ENCODE assay signal across 10 cellular contexts in genomic region chr6:31615748-31616147, GRCh38. TPM values are rescaled to one million over a fixed set of nuclear protein-coding genes. Genes with fewer than 3 reads are reported as not detected.
DNase-seq lines count a peak whose midpoint lies in the region; ATAC-seq, FAIRE-seq and TF ChIP-seq lines count a peak whose summit lies in the region.
"Had no signal": no experiment of that assay in that cellular context is flagged by ENCODE, and none has a peak within 500 bp of the region (broad histone marks: within the 10 kb centered on the region; RNA-seq: fewer than 3 reads in every experiment).

No MANE protein-coding gene starts in this region.

- H3K4me1 ChIP-seq in spleen (peaks cover 0 to 54% (median 36%) of the 10 kb centered on the region in 6 donors), aorta (ENCODE audit: control insufficient read depth in 1 of 2, insufficient read depth in 2 of 2, low read length in 2 of 2) (no peaks in the 10 kb centered on the region)

- TF ChIP-seq POLR2A in GM12892 (IDR thresholded peaks at IDR 0.05; ENCODE audit: low read depth, low read length) (0 out of 2 replicates have a peak, but pooled peaks have one; percentile 29), spleen (IDR thresholded peaks at IDR 0.05) (no peak)

- no peak for DNase-seq in GM12892 (ENCODE audit: insufficient read length)
- peak; percentile 84 for DNase-seq in OCI-M1 (lab: John Stamatoyannopoulos, UW)
- DNase-seq in spleen, result peak; percentile 84
- no peak for DNase-seq in aorta
- DNase-seq in NCI-H1048 (lab: John Stamatoyannopoulos, UW), result no peak
- no peak for DNase-seq in NCI-H187 (lab: John Stamatoyannopoulos, UW)
- DNase-seq in foreskin fibroblast, result no peak

- H3K4me3 ChIP-seq in spleen (peak overlapping the region; percentile 12 to 67 (median 38)), aorta (ENCODE audit: low read length in 2 of 2) (no peak overlapping the region), foreskin fibroblast (ENCODE audit: low read depth in 1 of 2, low read length in 2 of 2) (no peak overlapping the region)

- WGBS in spleen, 5 donors, result 16 to 41% (median 19%) methylated on average over 7 of the region's 7 CpGs
- WGBS in aorta, 2 donors, result 57 to 60% methylated on average over 5 to 7 of the region's 7 CpGs

- TF ChIP-seq CTCF in spleen (IDR thresholded peaks at IDR 0.05 in 8 of 11, conservative IDR thresholded peaks at IDR 0.05 in 3 of 11), result no peak
- TF ChIP-seq CTCF in foreskin fibroblast (IDR thresholded peaks at IDR 0.05; ENCODE audit: low read depth, low read length), result no peak

- H3K27ac ChIP-seq in cingulate gyrus (ENCODE audit: low read depth, low read length) (peak overlapping the region; percentile 32), spleen (peak overlapping the region; percentile 29 to 89 (median 80)), aorta (ENCODE audit: low read depth in 1 of 2, low read length in 2 of 2) (no peak overlapping the region)

- ATAC-seq in aorta (ENCODE audit: low FRiP score), result no peak

- intact Hi-C loops in spleen (cut with DNase I; ENCODE audit: low total_unique reads), result no loop called here
- intact Hi-C loops in aorta (cut with DNase I), result loop anchor here in 1 of 2 donors (5.0 kb wide), 1 partner anchor 328 kb away; no protein-coding TSS in a partner anchor

- H3K36me3 ChIP-seq in spleen, result no peaks in the 10 kb centered on the region
- no peaks in the 10 kb centered on the region for H3K36me3 ChIP-seq in aorta (ENCODE audit: control insufficient read depth in 1 of 2, insufficient read depth in 2 of 2, low read length in 1 of 2)

- no peak for FAIRE-seq in GM12892 (lab: Jason Lieb, UNC)

- H3K27me3 ChIP-seq in spleen (replicated peaks in 1 of 7), result no peaks in the 10 kb centered on the region
- H3K27me3 ChIP-seq in aorta (ENCODE audit: control insufficient read depth in 1 of 2, insufficient read depth in 2 of 2, low read length in 1 of 2), result no peaks in the 10 kb centered on the region

- no peaks in the 10 kb centered on the region for H3K9me3 ChIP-seq in spleen
- no peaks in the 10 kb centered on the region for H3K9me3 ChIP-seq in aorta (ENCODE audit: control insufficient read depth, low read length)

RNA-seq across cellular contexts. Expression of gene AIF1, which starts 0.7 kb away (rescaled TPM):
- polyA plus RNA-seq in GM12892 (2012; ENCODE audit: missing spikeins), result 48.0 TPM
- total RNA-seq in spleen, result 100 to 1,000 TPM; 258 to 479 (median 310) TPM
- 100 to 1,000 TPM; 258 to 416 (median 312) TPM for polyA plus RNA-seq in spleen
- 10 to 100 TPM; 32.6 to 68.3 TPM for total RNA-seq in aorta
- polyA plus RNA-seq in aorta, result 100 to 1,000 TPM in 1 of 2 donors, 10 to 100 TPM in 1; 38.2 to 166 TPM
- total RNA-seq: M059J had no signal

RNA-seq across cellular contexts. Expression of gene PRRC2A, which starts 4.8 kb away (rescaled TPM):
- polyA plus RNA-seq in GM12892 (2012; ENCODE audit: missing spikeins), result 77.1 TPM
- 100 to 1,000 TPM; 119 to 198 (median 176) TPM for total RNA-seq in spleen
- 100 to 1,000 TPM in 2 of 3 donors, 10 to 100 TPM in 1; 84.1 to 151 (median 146) TPM for polyA plus RNA-seq in spleen
- 100 to 1,000 TPM; 154 to 164 TPM for total RNA-seq in aorta
- 100 to 1,000 TPM in 1 of 2 donors, 10 to 100 TPM in 1; 28.5 to 152 TPM for polyA plus RNA-seq in aorta

RNA-seq across cellular contexts. Expression of gene NCR3, which starts 22.9 kb away (rescaled TPM):
- 14.7 TPM for polyA plus RNA-seq in GM12892 (2012; ENCODE audit: missing spikeins)
- total RNA-seq in spleen (10 to 100 TPM in 6 of 7 donors, 1 to 10 TPM in 1; 7.8 to 28.1 (median 12.1) TPM), aorta (not detected)
- polyA plus RNA-seq in spleen (10 to 100 TPM; 15.9 to 30.3 (median 25.3) TPM), aorta (not detected)
- total RNA-seq: left lobe of liver, M059J had no signal

RNA-seq across cellular contexts. Expression of gene LST1, which starts 29.7 kb away (rescaled TPM):
- polyA plus RNA-seq in GM12892 (2012; ENCODE audit: missing spikeins), result 20.2 TPM
- total RNA-seq in spleen (100 to 1,000 TPM; 139 to 268 (median 217) TPM), aorta (10 to 100 TPM; 21.1 to 24.6 TPM)
- polyA plus RNA-seq in spleen (100 to 1,000 TPM; 128 to 214 (median 203) TPM), aorta (10 to 100 TPM in 1 of 2 donors, 1 to 10 TPM in 1; 7.9 to 23.4 TPM)
- total RNA-seq: M059J had no signal

RNA-seq across cellular contexts. Expression of gene LTB, which starts 33.5 kb away (rescaled TPM):
- 31.3 TPM for polyA plus RNA-seq in GM12892 (2012; ENCODE audit: missing spikeins)
- total RNA-seq in spleen (100 to 1,000 TPM in 6 of 7 donors, 10 to 100 TPM in 1; 83.0 to 403 (median 162) TPM), aorta (1 to 10 TPM; 1.4 to 3.6 TPM)
- polyA plus RNA-seq in spleen (1,000 to 10,000 TPM in 1 of 3 donors, 100 to 1,000 TPM in 2; 804 to 1,256 (median 838) TPM), aorta (1 to 10 TPM in 1 of 2 donors, under 1 TPM in 1; 0.88 to 2.5 TPM)

Comparison
In these comparisons a context has a peak if more than half of its experiments do, and no peak if none do; other contexts are left out.
1. DNase-seq: peak in OCI-M1 (single experiment) and spleen (single experiment); none in GM12892 (single experiment), aorta (0 of 2), NCI-H1048 (single experiment), NCI-H187 (0 of 2) and foreskin fibroblast (0 of 2).
2. H3K27ac ChIP-seq: peak in cingulate gyrus (single experiment) and spleen (8 of 8); none in aorta (0 of 2).
3. H3K4me3 ChIP-seq: peak in spleen (8 of 8); none in aorta (0 of 2) and foreskin fibroblast (0 of 2).
4. RNA of gene NCR3, which starts 22.9 kb away (total RNA-seq): 7.8 to 28.1 TPM in spleen; not detected in aorta; every median in the first group is over 4 times any median in the second.